34 cellular contexts compared by ENCODE assay signal in genomic region chr2:217011576-217011975, GRCh38.
DNase-seq lines count a peak whose midpoint lies in the region; TF ChIP-seq lines count a peak whose summit lies in the region.
"Had no signal": no experiment of that assay in that cellular context is flagged by ENCODE, and none has a peak within 500 bp of the region (broad histone marks: within the 10 kb centered on the region; RNA-seq: fewer than 3 reads in every experiment).

No MANE protein-coding gene starts in this region.

- BruUV-seq in MCF 10A (replicated peaks; lab: Mats Ljungman, UMichigan) (no TSS peak), mammary epithelial cell (replicated peaks; lab: Mats Ljungman, UMichigan) (no TSS peak)

- H3K4me1 ChIP-seq in mammary epithelial cell (ENCODE audit: insufficient read depth, low read length) (no peaks in the 10 kb centered on the region), esophagus muscularis mucosa (peaks cover 0 to 5% (median 0%) of the 10 kb centered on the region in 4 donors)
- H3K4me1 ChIP-seq: A549, BE2C, Caco-2 had no signal

- H2AFZ ChIP-seq in mammary epithelial cell (ENCODE audit: low read depth, low read length), result no peak overlapping the region

- no peaks in the 10 kb centered on the region for H3K4me1 Mint-ChIP-seq in MCF 10A (ENCODE audit: insufficient read depth, unreplicated experiment)
- H3K4me1 Mint-ChIP-seq: B cell; CD14-positive monocyte; CD4-positive, alpha-beta memory T cell; CD4-positive, CD25-positive, alpha-beta regulatory T cell; CD8-positive, alpha-beta memory T cell had no signal

- WGBS in mammary epithelial cell (ENCODE audit: low coverage, missing lambda C conversion rate), result 83% methylated on average over 4 of the region's 4 CpGs
- 94% methylated on average over 4 of the region's 4 CpGs for WGBS in esophagus muscularis mucosa

- no peaks in the 10 kb centered on the region for H3K79me2 ChIP-seq in mammary epithelial cell (ENCODE audit: insufficient read depth, low read length)

- TF ChIP-seq POLR2A in esophagus muscularis mucosa (IDR thresholded peaks at IDR 0.05; ENCODE audit: low read depth), result no peak

- H3K27ac ChIP-seq in mammary epithelial cell (ENCODE audit: insufficient read depth, low read depth, low read length) (no peak overlapping the region), esophagus muscularis mucosa (replicated peaks in 1 of 4) (no peak overlapping the region)
- H3K27ac ChIP-seq: 22Rv1; A549; BLaER1; BLaER1 treated with 17β-estradiol and CSF1 and Interleukin-3, amounts not matched to agents 10 nM and 100 nM; C4-2B had no signal

- no peak for TF ChIP-seq EP300 in esophagus muscularis mucosa (IDR thresholded peaks at IDR 0.05)

- dilution Hi-C loops in mammary epithelial cell (cut with HindIII; ENCODE audit: low sequenced_read_pairs), result no loop called here

- H3K9ac ChIP-seq in mammary epithelial cell (ENCODE audit: insufficient read depth, low read length), result no peak overlapping the region
- H3K9ac ChIP-seq: BLaER1; BLaER1 treated with 17β-estradiol and CSF1 and Interleukin-3, amounts not matched to agents 10 nM and 100 nM had no signal

- peak overlapping the region; percentile 57 for H3K27ac Mint-ChIP-seq in MCF 10A (ENCODE audit: low read depth, unreplicated experiment)
- H3K27ac Mint-ChIP-seq: B cell; CD14-positive monocyte; CD4-positive, alpha-beta memory T cell; CD4-positive, alpha-beta T cell; CD4-positive, CD25-positive, alpha-beta regulatory T cell; CD8-positive, alpha-beta memory T cell; CD8-positive, alpha-beta T cell had no signal

- peaks cover 10% of the 10 kb centered on the region for H3K9me3 Mint-ChIP-seq in MCF 10A (ENCODE audit: unreplicated experiment)
- H3K9me3 Mint-ChIP-seq: CD4-positive, alpha-beta T cell; CD8-positive, alpha-beta T cell had no signal

- H3K4me3 ChIP-seq in mammary epithelial cell (replicated peaks in 1 of 3; ENCODE audit: insufficient read depth in 1 of 3, low read depth in 2 of 3, low read length in 3 of 3), result no peak overlapping the region
- no peak overlapping the region for H3K4me3 ChIP-seq in esophagus muscularis mucosa
- H3K4me3 ChIP-seq: A549; BLaER1; BLaER1 treated with 17β-estradiol and CSF1 and Interleukin-3, amounts not matched to agents 10 nM and 100 nM had no signal

- H3K9me3 ChIP-seq in mammary epithelial cell (replicated peaks; ENCODE audit: insufficient read depth, low read length) (no peaks in the 10 kb centered on the region), esophagus muscularis mucosa (no peaks in the 10 kb centered on the region)
- H3K9me3 ChIP-seq: A549, BE2C, Caco-2 had no signal

- no peaks in the 10 kb centered on the region for H3K27me3 ChIP-seq in mammary epithelial cell (ENCODE audit: insufficient read depth, low read length)
- H3K27me3 ChIP-seq in esophagus muscularis mucosa, result no peaks in the 10 kb centered on the region
- H3K27me3 ChIP-seq: BE2C, BLaER1 had no signal

- H3K4me2 ChIP-seq in mammary epithelial cell (ENCODE audit: insufficient read depth, low read depth, low read length), result no peak overlapping the region
- H3K4me2 ChIP-seq: A549; BLaER1; BLaER1 treated with 17β-estradiol and CSF1 and Interleukin-3, amounts not matched to agents 10 nM and 100 nM had no signal

- POLR2A ChIA-PET in MCF 10A (lab: Yijun Ruan, JAX), result no interaction called here

- intact Hi-C loops in MCF 10A (cut with micrococcal nuclease), result no loop called here
- intact Hi-C loops in mammary epithelial cell (cut with micrococcal nuclease), result no loop called here
- intact Hi-C loops in esophagus muscularis mucosa (cut with DNase I), result no loop called here
- intact Hi-C loops in head of caudate nucleus (cut with DNase I), result no loop called here

- no peak for TF ChIP-seq CTCF in MCF 10A (IDR thresholded peaks at IDR 0.05; ENCODE audit: unreplicated experiment)
- TF ChIP-seq CTCF in mammary epithelial cell (conservative IDR thresholded peaks at IDR 0.05 in 1 of 2, IDR thresholded peaks at IDR 0.05 in 1 of 2; ENCODE audit: extremely low read depth in 1 of 2, insufficient read depth in 1 of 2, low read depth in 1 of 2, low read length in 2 of 2), result no peak
- no peak for TF ChIP-seq CTCF in esophagus muscularis mucosa (IDR thresholded peaks at IDR 0.05)

- no peak for DNase-seq in MCF 10A (ENCODE audit: unreplicated experiment)
- DNase-seq in mammary epithelial cell, result no peak
- peak; percentile 37 for DNase-seq in esophagus muscularis mucosa (ENCODE audit: extremely low spot score)
- peak in 22 of 42 donors; percentile 4 to 72 (median 39) for DNase-seq in head of caudate nucleus
- DNase-seq in putamen (ENCODE audit: low spot score), result peak; percentile 68
- DNase-seq in AML-193 (lab: John Stamatoyannopoulos, UW), result no peak
- no peak for DNase-seq in kidney tubule cell (ENCODE audit: low spot score)
- no peak for DNase-seq in NCI-H345 treated with DMSO at 0.1 percent for 48 hours (lab: John Stamatoyannopoulos, UW; ENCODE audit: unreplicated experiment)
- DNase-seq: 8988T; ACHN; BE2C; C1 segment of cervical spinal cord; Caco-2; Calu3; CD4-positive, alpha-beta memory T cell; CD4-positive, alpha-beta T cell; CD4-positive, CD25-positive, alpha-beta regulatory T cell; CD8-positive, alpha-beta memory T cell; CD8-positive, alpha-beta T cell; COR-L47; DMS 273 treated with DMSO at 0.1 percent for 48 hours; DMS153; DMS53; DMS79; DMS79 treated with DMSO at 0.1 percent for 48 hours; DND-41; EL had no signal

- no peak overlapping the region for H3K4me3 Mint-ChIP-seq in MCF 10A (ENCODE audit: unreplicated experiment)
- H3K4me3 Mint-ChIP-seq: B cell; CD14-positive monocyte; CD4-positive, alpha-beta memory T cell; CD4-positive, alpha-beta T cell; CD4-positive, CD25-positive, alpha-beta regulatory T cell; CD8-positive, alpha-beta memory T cell; CD8-positive, alpha-beta T cell had no signal

- in situ Hi-C loops in mammary epithelial cell (cut with MboI; ENCODE audit: low sequenced_read_pairs in 2 of 2), result no loop called here

- CTCF ChIA-PET in MCF 10A (lab: Yijun Ruan, JAX) (no interaction called here), mammary epithelial cell (lab: Charles Lee; ENCODE audit: low non-redundant PET) (no interaction called here)

- no peaks in the 10 kb centered on the region for H4K20me1 ChIP-seq in mammary epithelial cell (ENCODE audit: insufficient read depth, low read length)
- H4K20me1 ChIP-seq: BLaER1; BLaER1 treated with 17β-estradiol and CSF1 and Interleukin-3, amounts not matched to agents 10 nM and 100 nM had no signal

- H3K36me3 Mint-ChIP-seq in MCF 10A (ENCODE audit: insufficient read depth, unreplicated experiment), result no peaks in the 10 kb centered on the region
- H3K36me3 Mint-ChIP-seq: CD14-positive monocyte; CD4-positive, alpha-beta memory T cell; CD4-positive, CD25-positive, alpha-beta regulatory T cell; CD8-positive, alpha-beta memory T cell; CD8-positive, alpha-beta T cell had no signal

- H3K36me3 ChIP-seq in mammary epithelial cell (ENCODE audit: insufficient read depth, low read length) (no peaks in the 10 kb centered on the region), esophagus muscularis mucosa (no peaks in the 10 kb centered on the region)
- H3K36me3 ChIP-seq: BE2C; BLaER1; BLaER1 treated with 17β-estradiol and CSF1 and Interleukin-3, amounts not matched to agents 10 nM and 100 nM had no signal

- H3K27me3 Mint-ChIP-seq in MCF 10A (ENCODE audit: insufficient read depth, unreplicated experiment), result peaks cover 29% of the 10 kb centered on the region

Comparison
In these comparisons a context has a peak if more than half of its experiments do, and no peak if none do; other contexts are left out.
1. DNase-seq: peak in esophagus muscularis mucosa (single experiment), head of caudate nucleus (22 of 42) and putamen (single experiment); none in MCF 10A (single experiment), mammary epithelial cell (single experiment), AML-193 (0 of 2), kidney tubule cell (single experiment) and NCI-H345 treated with DMSO at 0.1 percent for 48 hours (single experiment).